Comparison of ENCODE assay signal across 10 cellular contexts in genomic region chr15:50627351-50628055, GRCh38. TPM values are rescaled to one million over a fixed set of nuclear protein-coding genes. Genes with fewer than 3 reads are reported as not detected.
DNase-seq lines count a peak whose midpoint lies in the region; ATAC-seq, FAIRE-seq and TF ChIP-seq lines count a peak whose summit lies in the region.
"Had no signal": no experiment of that assay in that cellular context is flagged by ENCODE, and none has a peak within 500 bp of the region (broad histone marks: within the 10 kb centered on the region; RNA-seq: fewer than 3 reads in every experiment).

No MANE protein-coding gene starts in this region.

- H3K27ac Mint-ChIP-seq in activated naive CD8-positive, alpha-beta T cell, result peak overlapping the region; percentile 72

- H3K9me3 Mint-ChIP-seq in activated naive CD8-positive, alpha-beta T cell (ENCODE audit: low read depth), result no peaks in the 10 kb centered on the region

- H3K4me3 Mint-ChIP-seq in activated naive CD8-positive, alpha-beta T cell, result no peak overlapping the region

- peaks cover 11% of the 10 kb centered on the region for H3K4me1 Mint-ChIP-seq in activated naive CD8-positive, alpha-beta T cell (ENCODE audit: low read depth)

- DNase-seq in AG08395 (ENCODE audit: low spot score) (peak; percentile 26), EL (peak; percentile 36), lung microvascular endothelial cell (ENCODE audit: low read depth in 2 of 2) (peak; percentile 2 to 17), nucleus accumbens (lab: John Stamatoyannopoulos, UW) (no peak), omental fat pad (ENCODE audit: low spot score) (no peak), frontal cortex (ENCODE audit: low spot score in 2 of 2) (no peak), RCC 7860 (ENCODE audit: low spot score) (no peak)
- DNase-seq: Peyer's patch, uterus had no signal

- peaks cover 8% of the 10 kb centered on the region for H3K36me3 Mint-ChIP-seq in activated naive CD8-positive, alpha-beta T cell

- no peak for TF ChIP-seq CTCF in omental fat pad (IDR thresholded peaks at IDR 0.05)

- ATAC-seq in omental fat pad (ENCODE audit: low FRiP score), result no peak

- no peak for FAIRE-seq in frontal cortex (lab: Jason Lieb, UNC)
- no peak for FAIRE-seq in RCC 7860 (lab: Jason Lieb, UNC)

- no peaks in the 10 kb centered on the region for H3K27me3 Mint-ChIP-seq in activated naive CD8-positive, alpha-beta T cell

RNA-seq across cellular contexts. Expression of gene TRPM7, which starts 59.1 kb away (rescaled TPM):
- total RNA-seq in lung microvascular endothelial cell (19.2 and 31.0 TPM in 2 replicates), omental fat pad (10 to 100 TPM; 55.5 to 63.6 (median 60.5) TPM), frontal cortex (64.4 TPM)

Comparison
In these comparisons a context has a peak if more than half of its experiments do, and no peak if none do; other contexts are left out.
1. DNase-seq: peak in AG08395 (single experiment), EL (single experiment) and lung microvascular endothelial cell (2 of 2); none in nucleus accumbens (0 of 56), omental fat pad (single experiment), frontal cortex (0 of 2) and RCC 7860 (single experiment).